1 cellular context compared by ENCODE assay signal in the genomic region with DNA sequence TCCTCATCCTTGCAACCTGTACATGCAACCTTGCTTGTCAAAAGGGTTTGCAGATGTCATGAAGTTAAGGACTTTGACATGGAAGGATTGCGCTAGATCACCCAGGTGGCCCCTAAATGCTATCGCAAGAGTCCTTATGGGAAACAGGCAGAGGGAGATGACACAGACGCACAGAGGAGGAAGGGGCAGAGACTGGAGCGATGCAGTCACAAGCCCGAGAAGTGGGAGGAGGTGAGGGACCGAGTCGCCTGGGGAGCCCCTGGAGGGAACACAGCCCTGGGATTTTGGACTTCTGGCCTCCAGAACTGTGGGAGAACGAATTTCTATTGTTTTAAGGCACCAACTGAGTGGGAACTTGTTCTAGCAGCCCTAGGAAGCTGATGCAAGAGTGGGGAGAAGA.
TF ChIP-seq lines count a peak whose summit lies in the region.

No MANE protein-coding gene starts in this region.

TF ChIP-seq in HepG2, 621 proteins besides CTCF, POLR2A, EP300 and RAD21 (continued from another document):
- TF ChIP-seq, protein P1, sequence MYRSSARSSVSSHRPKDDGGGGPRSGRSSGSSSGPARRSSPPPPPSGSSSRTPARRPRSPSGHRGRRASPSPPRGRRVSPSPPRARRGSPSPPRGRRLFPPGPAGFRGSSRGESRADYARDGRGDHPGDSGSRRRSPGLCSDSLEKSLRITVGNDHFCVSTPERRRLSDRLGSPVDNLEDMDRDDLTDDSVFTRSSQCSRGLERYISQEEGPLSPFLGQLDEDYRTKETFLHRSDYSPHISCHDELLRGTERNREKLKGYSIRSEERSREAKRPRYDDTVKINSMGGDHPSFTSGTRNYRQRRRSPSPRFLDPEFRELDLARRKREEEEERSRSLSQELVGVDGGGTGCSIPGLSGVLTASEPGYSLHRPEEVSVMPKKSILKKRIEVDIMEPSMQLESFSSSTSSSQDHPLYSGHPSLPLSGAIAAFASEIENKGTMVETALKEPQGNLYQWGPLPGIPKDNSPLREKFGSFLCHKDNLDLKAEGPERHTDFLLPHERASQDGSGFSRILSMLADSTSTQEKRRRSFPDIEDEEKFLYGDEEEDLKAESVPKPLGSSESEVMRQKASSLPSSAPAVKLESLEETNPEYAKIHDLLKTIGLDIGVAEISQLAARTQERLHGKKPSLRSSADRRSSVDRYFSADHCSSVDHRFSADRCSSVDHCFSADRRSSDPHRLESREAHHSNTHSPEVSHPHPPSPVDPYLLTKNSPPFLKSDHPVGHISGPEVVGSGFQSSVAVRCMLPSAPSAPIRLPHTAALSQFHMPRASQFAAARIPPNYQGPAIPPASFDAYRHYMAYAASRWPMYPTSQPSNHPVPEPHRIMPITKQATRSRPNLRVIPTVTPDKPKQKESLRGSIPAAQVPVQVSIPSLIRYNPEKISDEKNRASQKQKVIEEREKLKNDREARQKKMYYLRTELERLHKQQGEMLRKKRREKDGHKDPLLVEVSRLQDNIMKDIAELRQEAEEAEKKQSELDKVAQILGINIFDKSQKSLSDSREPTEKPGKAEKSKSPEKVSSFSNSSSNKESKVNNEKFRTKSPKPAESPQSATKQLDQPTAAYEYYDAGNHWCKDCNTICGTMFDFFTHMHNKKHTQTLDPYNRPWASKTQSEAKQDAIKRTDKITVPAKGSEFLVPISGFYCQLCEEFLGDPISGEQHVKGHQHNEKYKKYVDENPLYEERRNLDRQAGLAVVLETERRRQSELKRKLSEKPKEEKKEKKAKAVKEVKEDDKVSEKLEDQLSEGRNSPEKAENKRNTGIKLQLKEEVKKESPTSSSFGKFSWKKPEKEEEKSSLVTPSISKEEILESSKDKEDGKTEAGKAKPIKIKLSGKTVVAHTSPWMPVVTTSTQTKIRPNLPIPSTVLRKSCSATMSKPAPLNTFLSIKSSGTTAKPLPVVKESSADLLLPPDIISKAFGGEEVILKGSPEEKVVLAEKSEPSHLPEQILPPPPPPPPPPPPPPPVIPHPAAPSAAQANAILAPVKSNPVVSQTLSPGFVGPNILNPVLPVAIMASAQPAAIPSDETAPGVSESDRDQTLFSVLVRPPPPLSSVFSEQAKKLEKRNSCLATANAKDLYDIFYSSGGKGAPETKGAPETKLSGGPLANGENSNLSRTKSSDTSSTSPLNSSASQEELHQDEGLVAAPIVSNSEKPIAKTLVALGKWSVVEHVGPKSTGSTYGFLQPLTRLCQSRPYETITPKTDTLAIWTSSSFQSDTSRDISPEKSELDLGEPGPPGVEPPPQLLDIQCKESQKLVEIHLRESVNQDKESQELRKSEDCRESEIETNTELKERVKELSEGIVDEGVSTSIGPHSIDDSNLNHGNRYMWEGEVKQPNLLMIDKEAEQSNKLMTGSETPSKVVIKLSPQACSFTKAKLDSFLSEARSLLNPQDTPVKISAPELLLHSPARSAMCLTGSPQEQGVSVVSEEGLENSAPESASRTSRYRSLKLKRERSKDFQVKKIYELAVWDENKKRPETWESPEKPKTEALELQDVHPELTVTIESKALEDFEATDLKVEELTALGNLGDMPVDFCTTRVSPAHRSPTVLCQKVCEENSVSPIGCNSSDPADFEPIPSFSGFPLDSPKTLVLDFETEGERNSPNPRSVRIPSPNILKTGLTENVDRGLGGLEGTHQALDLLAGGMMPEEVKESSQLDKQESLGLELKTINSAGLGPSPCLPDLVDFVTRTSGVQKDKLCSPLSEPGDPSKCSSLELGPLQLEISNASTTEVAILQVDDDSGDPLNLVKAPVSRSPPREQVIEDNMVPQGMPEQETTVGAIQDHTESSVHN (CRISPR knock-in tag; IDR thresholded peaks at IDR 0.05): no peak
- TF ChIP-seq KDM5B (CRISPR knock-in tag; IDR thresholded peaks at IDR 0.05; ENCODE audit: borderline replicate concordance) (0 out of 2 replicates have a peak, but pooled peaks have one; percentile 30), ZBTB21 (CRISPR knock-in tag; IDR thresholded peaks at IDR 0.05) (0 out of 2 replicates have a peak, but pooled peaks have one; percentile 16), ZNF790 (CRISPR knock-in tag; IDR thresholded peaks at IDR 0.05; ENCODE audit: borderline replicate concordance) (no peak), EED (CRISPR knock-in tag; IDR thresholded peaks at IDR 0.05) (peak; percentile 52; the same call in 1 of the 2 replicates)
- TF ChIP-seq, protein P2, sequence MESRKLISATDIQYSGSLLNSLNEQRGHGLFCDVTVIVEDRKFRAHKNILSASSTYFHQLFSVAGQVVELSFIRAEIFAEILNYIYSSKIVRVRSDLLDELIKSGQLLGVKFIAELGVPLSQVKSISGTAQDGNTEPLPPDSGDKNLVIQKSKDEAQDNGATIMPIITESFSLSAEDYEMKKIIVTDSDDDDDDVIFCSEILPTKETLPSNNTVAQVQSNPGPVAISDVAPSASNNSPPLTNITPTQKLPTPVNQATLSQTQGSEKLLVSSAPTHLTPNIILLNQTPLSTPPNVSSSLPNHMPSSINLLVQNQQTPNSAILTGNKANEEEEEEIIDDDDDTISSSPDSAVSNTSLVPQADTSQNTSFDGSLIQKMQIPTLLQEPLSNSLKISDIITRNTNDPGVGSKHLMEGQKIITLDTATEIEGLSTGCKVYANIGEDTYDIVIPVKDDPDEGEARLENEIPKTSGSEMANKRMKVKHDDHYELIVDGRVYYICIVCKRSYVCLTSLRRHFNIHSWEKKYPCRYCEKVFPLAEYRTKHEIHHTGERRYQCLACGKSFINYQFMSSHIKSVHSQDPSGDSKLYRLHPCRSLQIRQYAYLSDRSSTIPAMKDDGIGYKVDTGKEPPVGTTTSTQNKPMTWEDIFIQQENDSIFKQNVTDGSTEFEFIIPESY (CRISPR knock-in tag; IDR thresholded peaks at IDR 0.05): 0 out of 2 replicates have a peak, but pooled peaks have one; percentile 27
- TF ChIP-seq, protein P3, sequence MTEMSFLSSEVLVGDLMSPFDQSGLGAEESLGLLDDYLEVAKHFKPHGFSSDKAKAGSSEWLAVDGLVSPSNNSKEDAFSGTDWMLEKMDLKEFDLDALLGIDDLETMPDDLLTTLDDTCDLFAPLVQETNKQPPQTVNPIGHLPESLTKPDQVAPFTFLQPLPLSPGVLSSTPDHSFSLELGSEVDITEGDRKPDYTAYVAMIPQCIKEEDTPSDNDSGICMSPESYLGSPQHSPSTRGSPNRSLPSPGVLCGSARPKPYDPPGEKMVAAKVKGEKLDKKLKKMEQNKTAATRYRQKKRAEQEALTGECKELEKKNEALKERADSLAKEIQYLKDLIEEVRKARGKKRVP (CRISPR knock-in tag; IDR thresholded peaks at IDR 0.05): peak in 1 of 2 experiments; percentile 78; a peak in 1 of 4 replicates
- TF ChIP-seq, protein P4, sequence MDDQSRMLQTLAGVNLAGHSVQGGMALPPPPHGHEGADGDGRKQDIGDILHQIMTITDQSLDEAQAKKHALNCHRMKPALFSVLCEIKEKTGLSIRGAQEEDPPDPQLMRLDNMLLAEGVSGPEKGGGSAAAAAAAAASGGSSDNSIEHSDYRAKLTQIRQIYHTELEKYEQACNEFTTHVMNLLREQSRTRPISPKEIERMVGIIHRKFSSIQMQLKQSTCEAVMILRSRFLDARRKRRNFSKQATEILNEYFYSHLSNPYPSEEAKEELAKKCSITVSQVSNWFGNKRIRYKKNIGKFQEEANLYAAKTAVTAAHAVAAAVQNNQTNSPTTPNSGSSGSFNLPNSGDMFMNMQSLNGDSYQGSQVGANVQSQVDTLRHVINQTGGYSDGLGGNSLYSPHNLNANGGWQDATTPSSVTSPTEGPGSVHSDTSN (CRISPR knock-in tag; IDR thresholded peaks at IDR 0.05; ENCODE audit: borderline replicate concordance): no peak
